Comparison of ENCODE assay signal across 1 cellular context in genomic region chr2:232543928-232544631, GRCh38.
A peak's percentile ranks its signal among the peaks of the same experiment; 100 is the strongest.
TF ChIP-seq lines count a peak whose summit lies in the region.

No MANE protein-coding gene starts in this region.

TF ChIP-seq in K562, 482 proteins besides CTCF, POLR2A, EP300 and RAD21:
- TF ChIP-seq GTF2E2 (tag; IDR thresholded peaks at IDR 0.05) (no peak), FUS (optimal IDR thresholded peaks at IDR 0.05; ENCODE audit: low read depth, low read length) (no peak), RBM22 (IDR thresholded peaks at IDR 0.05; ENCODE audit: low read depth, low read length, poor library complexity, severe bottlenecking) (no peak), NBN (IDR thresholded peaks at IDR 0.05; ENCODE audit: low read depth) (no peak), POLR2G (IDR thresholded peaks at IDR 0.05; ENCODE audit: low read depth, low read length) (peak; percentile 49), CBFA2T3 (IDR thresholded peaks at IDR 0.05) (peak; percentile 52), HEY1 (CRISPR knock-in tag; IDR thresholded peaks at IDR 0.05; ENCODE audit: borderline replicate concordance) (no peak), RBFOX2 (IDR thresholded peaks at IDR 0.05; ENCODE audit: low read depth, low read length) (peak; percentile 41; the same call in 1 of the 2 replicates), HDAC6 (IDR thresholded peaks at IDR 0.05; ENCODE audit: low read depth, low read length) (no peak), CREB3L1 (IDR thresholded peaks at IDR 0.05; ENCODE audit: borderline replicate concordance, low read depth) (no peak)
